10 cellular contexts compared by ENCODE assay signal in the genomic region with DNA sequence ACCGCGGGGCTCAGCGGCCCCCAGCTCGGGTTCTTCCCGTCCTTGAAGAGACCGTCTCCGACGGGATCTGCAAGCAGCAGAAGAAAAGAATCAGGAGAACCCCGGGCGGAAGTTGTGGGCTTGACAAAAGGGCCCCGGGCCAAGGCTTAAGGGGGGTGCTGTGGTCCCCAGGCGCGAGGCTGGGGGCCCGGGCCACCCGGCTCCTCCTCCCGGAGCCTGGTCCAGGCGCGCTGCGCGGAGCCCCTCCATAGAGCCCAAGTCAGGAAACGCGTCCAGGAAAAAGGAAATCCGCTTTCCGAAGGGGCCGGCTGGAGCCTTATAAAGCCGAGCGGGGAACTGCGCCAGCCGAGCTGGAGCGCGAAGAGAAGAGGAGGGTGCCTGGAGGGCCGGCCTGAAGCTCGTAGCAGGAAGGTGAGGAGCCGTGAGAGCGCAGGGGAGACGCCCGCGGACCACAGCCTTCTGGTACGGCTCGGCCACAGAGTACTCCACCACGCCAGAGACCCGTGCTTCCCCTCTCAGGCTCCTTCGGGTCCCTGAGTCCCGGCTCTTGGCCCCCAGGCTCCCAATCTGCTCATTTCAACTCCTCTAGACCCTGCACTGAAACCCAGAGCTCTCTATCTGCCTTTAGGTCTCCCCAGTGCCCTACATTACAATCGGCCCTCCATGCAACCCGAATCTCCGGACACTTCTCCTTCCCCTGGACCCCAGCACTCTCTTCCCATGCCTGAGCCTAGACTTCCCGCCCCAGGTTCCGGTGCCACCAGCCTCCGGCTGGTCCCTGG. TPM values are rescaled to one million over a fixed set of nuclear protein-coding genes. Genes with fewer than 3 reads are reported as not detected.
DNase-seq lines count a peak whose midpoint lies in the region; ATAC-seq, FAIRE-seq and TF ChIP-seq lines count a peak whose summit lies in the region.
"Had no signal": no experiment of that assay in that cellular context is flagged by ENCODE, and none has a peak within 500 bp of the region (broad histone marks: within the 10 kb centered on the region; RNA-seq: fewer than 3 reads in every experiment).

No MANE protein-coding gene starts in this region.

- no peak overlapping the region for H3K18ac ChIP-seq in mesenchymal stem cell (ENCODE audit: low read depth in 1 of 2, low read length in 2 of 2)

- FAIRE-seq in small intestine (lab: Jason Lieb, UNC): no peak

- H4K8ac ChIP-seq in mesenchymal stem cell (ENCODE audit: low read length): no peak overlapping the region

- no peak overlapping the region for H2AK5ac ChIP-seq in mesenchymal stem cell (ENCODE audit: low read length, severe bottlenecking)

- peak; percentile 15 for ATAC-seq in GM23338
- ATAC-seq in activated naive CD8-positive, alpha-beta T cell treated with anti-CD3 and anti-CD28 coated beads, Interleukin-2, amount 10 ng/mL, durations not matched to agents 7 days and 5 days (ENCODE audit: low read depth): no peak
- ATAC-seq in naive thymus-derived CD8-positive, alpha-beta T cell: no peak
- ATAC-seq in GM21423 (IDR thresholded peaks at IDR 0.05; ENCODE audit: unreplicated experiment): no peak
- ATAC-seq in activated CD4-positive, CD25-positive, alpha-beta regulatory T cell treated with anti-CD3 and anti-CD28 coated beads, Interleukin-2, amount 50 U/mL, for 24 hours: no peak

- no peak overlapping the region for H3K14ac ChIP-seq in mesenchymal stem cell (ENCODE audit: low read length in 2 of 2)

- peaks cover 14 to 53% (median 22%) of the 10 kb centered on the region in 4 donors for H3K4me1 Mint-ChIP-seq in CD4-positive, alpha-beta memory T cell
- peaks cover 17% of the 10 kb centered on the region for H3K4me1 Mint-ChIP-seq in GM23338
- peaks cover 13% of the 10 kb centered on the region for H3K4me1 Mint-ChIP-seq in activated naive CD8-positive, alpha-beta T cell treated with anti-CD3 and anti-CD28 coated beads, Interleukin-2, amount 10 ng/mL, durations not matched to agents 7 days and 5 days
- H3K4me1 Mint-ChIP-seq in naive thymus-derived CD8-positive, alpha-beta T cell: peaks cover 25 to 52% (median 39%) of the 10 kb centered on the region in 4 donors

- no peaks in the 10 kb centered on the region for H3K9me3 Mint-ChIP-seq in CD4-positive, alpha-beta memory T cell
- peaks cover 3% of the 10 kb centered on the region; the same call in 1 of the 3 replicates for H3K9me3 Mint-ChIP-seq in GM23338
- H3K9me3 Mint-ChIP-seq in activated naive CD8-positive, alpha-beta T cell treated with anti-CD3 and anti-CD28 coated beads, Interleukin-2, amount 10 ng/mL, durations not matched to agents 7 days and 5 days: no peaks in the 10 kb centered on the region
- H3K9me3 Mint-ChIP-seq in naive thymus-derived CD8-positive, alpha-beta T cell: no peaks in the 10 kb centered on the region

- H2BK15ac ChIP-seq in mesenchymal stem cell (ENCODE audit: low read depth, poor library complexity, severe bottlenecking): no peak overlapping the region

- no peaks in the 10 kb centered on the region for H3K36me3 ChIP-seq in CD4-positive, alpha-beta memory T cell (ENCODE audit: insufficient read depth, low read length)
- H3K36me3 ChIP-seq in GM23338 (ENCODE audit: insufficient read depth) (no peaks in the 10 kb centered on the region), small intestine (ENCODE audit: control insufficient read depth in 2 of 2, insufficient read depth in 2 of 2, low read length in 2 of 2) (no peaks in the 10 kb centered on the region), mesenchymal stem cell (ENCODE audit: control insufficient read depth in 1 of 2, insufficient read depth in 2 of 2, low read depth in 1 of 2, low read length in 2 of 2) (no peaks in the 10 kb centered on the region)

- peaks cover 66 to 73% of the 10 kb centered on the region in 2 donors for H3K27me3 Mint-ChIP-seq in CD4-positive, alpha-beta memory T cell
- peaks cover 94% of the 10 kb centered on the region for H3K27me3 Mint-ChIP-seq in GM23338 (ENCODE audit: insufficient read depth, low read depth, poor library complexity)
- H3K27me3 Mint-ChIP-seq in activated naive CD8-positive, alpha-beta T cell treated with anti-CD3 and anti-CD28 coated beads, Interleukin-2, amount 10 ng/mL, durations not matched to agents 7 days and 5 days: peaks cover 79% of the 10 kb centered on the region
- peaks cover 39 to 100% (median 65%) of the 10 kb centered on the region in 5 donors for H3K27me3 Mint-ChIP-seq in naive thymus-derived CD8-positive, alpha-beta T cell

- no peak overlapping the region for H3K27ac ChIP-seq in CD4-positive, alpha-beta memory T cell (ENCODE audit: low read depth, low read length)
- no peak overlapping the region for H3K27ac ChIP-seq in GM23338 (ENCODE audit: low read depth)
- H3K27ac ChIP-seq in small intestine (ENCODE audit: low read depth in 1 of 2, low read length in 1 of 2): no peak overlapping the region
- no peak overlapping the region for H3K27ac ChIP-seq in mesenchymal stem cell (ENCODE audit: low read length, poor library complexity, severe bottlenecking)

- POLR2A ChIA-PET in CD4-positive, alpha-beta memory T cell (lab: Charles Lee; ENCODE audit: partially characterized antibody): no interaction called here
- POLR2A ChIA-PET in activated naive CD8-positive, alpha-beta T cell treated with anti-CD3 and anti-CD28 coated beads, Interleukin-2, amount 10 ng/mL, durations not matched to agents 7 days and 5 days (lab: Charles Lee): no interaction called here
- POLR2A ChIA-PET in naive thymus-derived CD8-positive, alpha-beta T cell (lab: Charles Lee): no interaction called here

- peaks cover 41% of the 10 kb centered on the region for H3K4me1 ChIP-seq in CD4-positive, alpha-beta memory T cell (ENCODE audit: insufficient read depth, low read length)
- H3K4me1 ChIP-seq in GM23338 (ENCODE audit: insufficient read depth): peaks cover 32% of the 10 kb centered on the region; the same call in 1 of the 2 replicates
- peaks cover 0 to 4% of the 10 kb centered on the region in 2 donors for H3K4me1 ChIP-seq in small intestine (ENCODE audit: control insufficient read depth in 2 of 2, insufficient read depth in 1 of 2, low read depth in 1 of 2, low read length in 1 of 2)
- peaks cover 20% of the 10 kb centered on the region for H3K4me1 ChIP-seq in mesenchymal stem cell (ENCODE audit: control insufficient read depth, insufficient read depth, low read depth, low read length)

- no peak overlapping the region for H3K9ac ChIP-seq in mesenchymal stem cell (ENCODE audit: low read length)

- no peaks in the 10 kb centered on the region for H3K79me1 ChIP-seq in mesenchymal stem cell (replicated peaks; ENCODE audit: low read length, poor library complexity, severe bottlenecking)

- no peak overlapping the region for H4K91ac ChIP-seq in mesenchymal stem cell (ENCODE audit: low read length)

- H3K4ac ChIP-seq in mesenchymal stem cell (ENCODE audit: low read depth in 1 of 2, low read length in 2 of 2): no peak overlapping the region

- peak overlapping the region in 3 of 7 donors; percentile 31 to 78 (median 35) for H3K27ac Mint-ChIP-seq in CD4-positive, alpha-beta memory T cell
- no peak overlapping the region for H3K27ac Mint-ChIP-seq in GM23338
- H3K27ac Mint-ChIP-seq in activated naive CD8-positive, alpha-beta T cell treated with anti-CD3 and anti-CD28 coated beads, Interleukin-2, amount 10 ng/mL, durations not matched to agents 7 days and 5 days: no peak overlapping the region
- peak overlapping the region in 2 of 10 donors; percentile 27 to 40 for H3K27ac Mint-ChIP-seq in naive thymus-derived CD8-positive, alpha-beta T cell

- no peak for TF ChIP-seq CTCF in GM23338 (conservative IDR thresholded peaks at IDR 0.05; ENCODE audit: low read depth in 2 of 2)

- intact Hi-C loops in CD4-positive, alpha-beta memory T cell (cut with micrococcal nuclease): no loop called here

- peaks cover 18% of the 10 kb centered on the region for H4K20me1 ChIP-seq in GM23338 (replicated peaks; ENCODE audit: insufficient read depth)

- H3K23ac ChIP-seq in mesenchymal stem cell (ENCODE audit: low read length in 2 of 2): peak overlapping the region in 1 of 2 experiments; percentile 9

- WGBS in small intestine, 3 donors: 1 to 2% (median 1%) methylated on average over 46 to 50 of the region's 50 CpGs
- 1% methylated on average over 50 of the region's 50 CpGs for WGBS in mesenchymal stem cell

- 0 out of 2 replicates have a peak, but pooled peaks cover 4% of the 10 kb centered on the region for H3F3A ChIP-seq in GM23338 (replicated peaks; ENCODE audit: low read depth)

- peak overlapping the region in 6 of 8 donors; percentile 43 to 81 (median 62) for H3K4me3 Mint-ChIP-seq in CD4-positive, alpha-beta memory T cell
- H3K4me3 Mint-ChIP-seq in GM23338: peak overlapping the region; percentile 69
- peak overlapping the region; percentile 37 for H3K4me3 Mint-ChIP-seq in activated naive CD8-positive, alpha-beta T cell treated with anti-CD3 and anti-CD28 coated beads, Interleukin-2, amount 10 ng/mL, durations not matched to agents 7 days and 5 days
- H3K4me3 Mint-ChIP-seq in naive thymus-derived CD8-positive, alpha-beta T cell: peak overlapping the region in 8 of 10 donors; percentile 12 to 64 (median 54)

- no peaks in the 10 kb centered on the region for H3K9me2 ChIP-seq in GM23338 (ENCODE audit: insufficient read depth)

- no peak overlapping the region for H3K4me3 ChIP-seq in CD4-positive, alpha-beta memory T cell (ENCODE audit: low read length in 2 of 2)
- H3K4me3 ChIP-seq in GM23338: peak overlapping the region; percentile 51
- no peak overlapping the region for H3K4me3 ChIP-seq in small intestine (ENCODE audit: low read depth in 1 of 2, low read length in 2 of 2)
- H3K4me3 ChIP-seq in mesenchymal stem cell (ENCODE audit: insufficient read depth in 1 of 2, low read depth in 1 of 2, low read length in 2 of 2): no peak overlapping the region

- H2BK5ac ChIP-seq in mesenchymal stem cell (ENCODE audit: low read depth, low read length, poor library complexity, severe bottlenecking): no peak overlapping the region

- no peaks in the 10 kb centered on the region for H3K79me2 ChIP-seq in GM23338 (replicated peaks; ENCODE audit: insufficient read depth)

- H2BK12ac ChIP-seq in mesenchymal stem cell (ENCODE audit: low read length in 2 of 2): no peak overlapping the region

- no peaks in the 10 kb centered on the region for H3K9me3 ChIP-seq in CD4-positive, alpha-beta memory T cell (ENCODE audit: control insufficient read depth in 1 of 2, low read length in 2 of 2)
- no peaks in the 10 kb centered on the region for H3K9me3 ChIP-seq in small intestine (ENCODE audit: control insufficient read depth, low read depth)
- no peaks in the 10 kb centered on the region for H3K9me3 ChIP-seq in mesenchymal stem cell (ENCODE audit: control insufficient read depth, low read length)

- H2BK120ac ChIP-seq in mesenchymal stem cell (ENCODE audit: low read depth, low read length): no peak overlapping the region

- DNase-seq in CD4-positive, alpha-beta memory T cell: no peak
- peak; percentile 73 for DNase-seq in GM23338 (ENCODE audit: low spot score)
- no peak for DNase-seq in activated naive CD8-positive, alpha-beta T cell treated with anti-CD3 and anti-CD28 coated beads, Interleukin-2, amount 10 ng/mL, durations not matched to agents 7 days and 5 days
- DNase-seq in naive thymus-derived CD8-positive, alpha-beta T cell: peak in 1 of 10 donors; percentile 57
- DNase-seq in small intestine: no peak
- DNase-seq in mesenchymal stem cell: no peak
- DNase-seq: occipital lobe had no signal

- peak overlapping the region; percentile 86 for H2AFZ ChIP-seq in GM23338
- H2AFZ ChIP-seq in mesenchymal stem cell (ENCODE audit: low read depth, low read length): no peak overlapping the region

- CTCF ChIA-PET in CD4-positive, alpha-beta memory T cell (lab: Charles Lee; ENCODE audit: partially characterized antibody): interaction anchor here (1.5 kb wide), 1 partner anchor 12 kb away, joined by 6 read pairs; no protein-coding TSS in a partner anchor

- no peaks in the 10 kb centered on the region for H3K36me3 Mint-ChIP-seq in CD4-positive, alpha-beta memory T cell
- H3K36me3 Mint-ChIP-seq in GM23338 (ENCODE audit: low read depth): no peaks in the 10 kb centered on the region; the same call in 2 of the 3 replicates
- peaks cover 1% of the 10 kb centered on the region for H3K36me3 Mint-ChIP-seq in activated naive CD8-positive, alpha-beta T cell treated with anti-CD3 and anti-CD28 coated beads, Interleukin-2, amount 10 ng/mL, durations not matched to agents 7 days and 5 days
- peaks cover 0 to 2% (median 0%) of the 10 kb centered on the region in 3 donors for H3K36me3 Mint-ChIP-seq in naive thymus-derived CD8-positive, alpha-beta T cell

- peak overlapping the region; percentile 81 for H3K4me2 ChIP-seq in GM23338
- H3K4me2 ChIP-seq in mesenchymal stem cell (ENCODE audit: low read length, poor library complexity, severe bottlenecking): no peak overlapping the region

- H3K27me3 ChIP-seq in CD4-positive, alpha-beta memory T cell (ENCODE audit: insufficient read depth, low read length): peaks cover 59% of the 10 kb centered on the region
- H3K27me3 ChIP-seq in GM23338 (ENCODE audit: insufficient read depth) (peaks cover 98% of the 10 kb centered on the region), small intestine (ENCODE audit: control insufficient read depth in 2 of 2, insufficient read depth in 2 of 2, low read length in 2 of 2) (peaks cover 11 to 67% of the 10 kb centered on the region in 2 donors), mesenchymal stem cell (ENCODE audit: control insufficient read depth in 1 of 2, insufficient read depth in 1 of 2, low read length in 2 of 2) (peaks cover 87 to 94% of the 10 kb centered on the region in 2 experiments)

RNA-seq across cellular contexts. Expression of gene FEV, which starts 0.6 kb away (rescaled TPM):
- not detected for total RNA-seq in CD4-positive, alpha-beta memory T cell
- not detected for polyA plus RNA-seq in CD4-positive, alpha-beta memory T cell
- not detected in 2 replicates for total RNA-seq in GM23338 (2014; rRNA removed; shearing (Covaris generic))
- polyA plus RNA-seq in GM23338 (2016; fragmentation: Nextera tagmentation; extraction: Ambion mirVana) (not detected in 2 replicates), small intestine (1 to 10 TPM; 2.9 to 5.7 (median 3.1) TPM)
- total RNA-seq in activated naive CD8-positive, alpha-beta T cell treated with anti-CD3 and anti-CD28 coated beads, Interleukin-2, amount 10 ng/mL, durations not matched to agents 7 days and 5 days: not detected
- not detected for total RNA-seq in naive thymus-derived CD8-positive, alpha-beta T cell
- not detected for polyA plus RNA-seq in naive thymus-derived CD8-positive, alpha-beta T cell
- polyA plus RNA-seq in mesenchymal stem cell (2013, experiment 1 of 2): not detected
- polyA plus RNA-seq in mesenchymal stem cell (2013, experiment 2 of 2): not detected
- total RNA-seq: epithelial cell of proximal tubule, occipital lobe had no signal

RNA-seq across cellular contexts. Expression of gene CRYBA2, which starts 8.8 kb away (rescaled TPM):
- not detected for total RNA-seq in CD4-positive, alpha-beta memory T cell
- not detected for polyA plus RNA-seq in CD4-positive, alpha-beta memory T cell
- not detected in 2 replicates for total RNA-seq in GM23338 (2014; rRNA removed; shearing (Covaris generic))
- not detected in 2 replicates for polyA plus RNA-seq in GM23338 (2016; fragmentation: Nextera tagmentation; extraction: Ambion mirVana)
- not detected for total RNA-seq in activated naive CD8-positive, alpha-beta T cell treated with anti-CD3 and anti-CD28 coated beads, Interleukin-2, amount 10 ng/mL, durations not matched to agents 7 days and 5 days
- total RNA-seq in naive thymus-derived CD8-positive, alpha-beta T cell: not detected
- polyA plus RNA-seq in naive thymus-derived CD8-positive, alpha-beta T cell: not detected
- 1 to 10 TPM; 1.3 to 5.4 (median 3.8) TPM for polyA plus RNA-seq in small intestine
- polyA plus RNA-seq in mesenchymal stem cell (2013, experiment 1 of 2): not detected
- not detected for polyA plus RNA-seq in mesenchymal stem cell (2013, experiment 2 of 2)
- total RNA-seq: epithelial cell of proximal tubule, occipital lobe had no signal

RNA-seq across cellular contexts. Expression of gene CDK5R2, which starts 25.0 kb away (rescaled TPM):
- total RNA-seq in CD4-positive, alpha-beta memory T cell: not detected
- polyA plus RNA-seq in CD4-positive, alpha-beta memory T cell: not detected
- total RNA-seq in GM23338 (2014; rRNA removed; shearing (Covaris generic)): 0.43 and 0.56 TPM in 2 replicates
- polyA plus RNA-seq in GM23338 (2016; fragmentation: Nextera tagmentation; extraction: Ambion mirVana) (0.19 TPM in 1 of 2 replicates, not detected in the other), small intestine (1 to 10 TPM in 1 of 3 donors, under 1 TPM in 1, not detected in 1; 0.22 to 1.4 TPM)
- total RNA-seq in activated naive CD8-positive, alpha-beta T cell treated with anti-CD3 and anti-CD28 coated beads, Interleukin-2, amount 10 ng/mL, durations not matched to agents 7 days and 5 days: not detected
- total RNA-seq in naive thymus-derived CD8-positive, alpha-beta T cell: not detected
- polyA plus RNA-seq in naive thymus-derived CD8-positive, alpha-beta T cell: not detected
- polyA plus RNA-seq in mesenchymal stem cell (2013, experiment 1 of 2): 0.03 TPM
- not detected for polyA plus RNA-seq in mesenchymal stem cell (2013, experiment 2 of 2)
- total RNA-seq: epithelial cell of proximal tubule had no signal

RNA-seq across cellular contexts. Expression of gene CFAP65, which starts 56.9 kb away (rescaled TPM):
- not detected for total RNA-seq in CD4-positive, alpha-beta memory T cell
- polyA plus RNA-seq in CD4-positive, alpha-beta memory T cell: not detected
- total RNA-seq in GM23338 (2014; rRNA removed; shearing (Covaris generic)): 0.23 and 0.38 TPM in 2 replicates
- polyA plus RNA-seq in GM23338 (2016; fragmentation: Nextera tagmentation; extraction: Ambion mirVana) (0.37 and 0.74 TPM in 2 replicates), small intestine (1 to 10 TPM in 1 of 3 donors, under 1 TPM in 1, not detected in 1; 0.06 to 1.1 TPM)
- not detected for total RNA-seq in activated naive CD8-positive, alpha-beta T cell treated with anti-CD3 and anti-CD28 coated beads, Interleukin-2, amount 10 ng/mL, durations not matched to agents 7 days and 5 days
- total RNA-seq in naive thymus-derived CD8-positive, alpha-beta T cell: not detected
- polyA plus RNA-seq in naive thymus-derived CD8-positive, alpha-beta T cell: under 1 TPM in 1 of 3 donors, not detected in 2; 0.23 TPM
- polyA plus RNA-seq in mesenchymal stem cell (2013, experiment 1 of 2): 0.01 TPM
- not detected for polyA plus RNA-seq in mesenchymal stem cell (2013, experiment 2 of 2)
